In the genomic region with DNA sequence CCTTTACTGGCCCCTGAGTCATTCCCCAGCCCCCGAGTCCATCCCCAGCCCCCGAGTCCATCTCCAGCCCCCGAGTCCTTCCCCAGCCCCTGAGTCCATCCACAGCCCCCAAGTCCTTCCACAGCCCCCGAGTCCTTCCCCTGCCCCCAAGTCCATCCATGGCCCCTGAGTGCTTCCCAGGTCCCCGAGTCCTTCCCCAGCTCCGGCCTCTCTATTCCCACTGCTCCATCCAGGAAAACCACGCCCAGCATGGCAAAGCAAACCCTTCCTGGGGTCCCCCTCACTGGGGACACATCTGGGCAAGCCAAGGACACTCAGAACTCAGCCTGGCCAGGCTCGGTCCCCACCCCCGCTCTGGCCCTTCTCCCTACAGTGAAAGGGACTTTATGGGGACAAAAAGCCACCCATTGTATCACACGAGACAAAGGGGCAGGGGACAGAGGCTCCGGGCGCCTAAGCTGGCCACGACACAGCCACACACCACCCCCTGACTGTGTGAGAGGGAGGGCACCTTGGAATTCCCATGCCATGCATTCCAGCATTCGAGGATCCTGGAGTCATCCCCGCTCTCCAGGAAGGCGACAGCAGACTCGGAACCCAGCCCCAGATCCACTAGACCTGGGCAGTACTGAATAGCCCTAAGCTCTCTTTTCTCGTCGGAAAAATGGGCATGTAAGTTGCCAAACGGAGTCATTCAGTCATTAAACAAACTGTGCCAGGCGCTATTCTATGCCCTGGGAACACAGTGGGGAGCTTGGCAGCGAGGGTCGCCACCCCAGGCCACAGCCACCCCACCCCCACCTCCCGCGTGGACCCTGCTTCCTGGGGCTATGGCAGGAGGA, we compare ENCODE assay signal across 17 cellular contexts.
DNase-seq lines count a peak whose midpoint lies in the region; ATAC-seq and TF ChIP-seq lines count a peak whose summit lies in the region.
"Had no signal": no experiment of that assay in that cellular context is flagged by ENCODE, and none has a peak within 500 bp of the region (broad histone marks: within the 10 kb centered on the region; RNA-seq: fewer than 3 reads in every experiment).

No MANE protein-coding gene starts in this region.

- DNase-seq in GM10248 (ENCODE audit: extremely low spot score) (peak; percentile 15), anterior cingulate cortex (lab: John Stamatoyannopoulos, UW) (peak in 53 of 58 donors; percentile 16 to 94 (median 77)), posterior cingulate gyrus (peak; percentile 63 to 98 (median 84)), OCI-M2 (lab: John Stamatoyannopoulos, UW; ENCODE audit: unreplicated experiment) (no peak), DMS153 (lab: John Stamatoyannopoulos, UW) (no peak)
- DNase-seq: activated effector memory CD4-positive, alpha-beta T cell treated with Interleukin-2 at 50 U/mL for 16 hours; EL; foreskin fibroblast; MG63; NCI-H1694; NCI-H446 treated with DMSO at 0.1 percent for 48 hours; SJCRH30 had no signal

- H3K27me3 ChIP-seq in layer of hippocampus (ENCODE audit: control insufficient read depth, insufficient read depth, low read length) = no peaks in the 10 kb centered on the region
- H3K27me3 ChIP-seq: MG63, right lobe of liver, SJCRH30 had no signal

- intact Hi-C loops in posterior cingulate gyrus (cut with DNase I) = no loop called here

- no peak for TF ChIP-seq CTCF in GM10248 (IDR thresholded peaks at IDR 0.05; ENCODE audit: control extremely low read depth, extremely low read depth, low read depth, missing control alignments)

- peak overlapping the region; percentile 94 for H3K27ac ChIP-seq in layer of hippocampus (ENCODE audit: low read depth, low read length)
- H3K27ac ChIP-seq: right lobe of liver, SJCRH30 had no signal

- CTCF ChIA-PET in GM10248 (lab: Yijun Ruan, JAX) = interaction anchor here (1.5 kb wide), 1 partner anchor 10 kb away, joined by 5 read pairs; no protein-coding TSS in a partner anchor

- ATAC-seq in GM19455 (IDR thresholded peaks at IDR 0.05; ENCODE audit: unreplicated experiment) (no peak), HG02623 (IDR thresholded peaks at IDR 0.05; ENCODE audit: unreplicated experiment) (no peak)
- ATAC-seq: activated CD4-positive, CD25-positive, alpha-beta regulatory T cell treated with anti-CD3 and anti-CD28 coated beads, Interleukin-2, amount 50 U/mL, for 24 hours; right lobe of liver had no signal

- POLR2A ChIA-PET in GM10248 (lab: Yijun Ruan, JAX) = no interaction called here

Comparison
In these comparisons a context has a peak if more than half of its experiments do, and no peak if none do; other contexts are left out.
1. DNase-seq: peak in GM10248 (single experiment), anterior cingulate cortex (53 of 58) and posterior cingulate gyrus (10 of 10); none in OCI-M2 (single experiment) and DMS153 (single experiment).